ENCODE assay signal across 8 cellular contexts in the genomic region with DNA sequence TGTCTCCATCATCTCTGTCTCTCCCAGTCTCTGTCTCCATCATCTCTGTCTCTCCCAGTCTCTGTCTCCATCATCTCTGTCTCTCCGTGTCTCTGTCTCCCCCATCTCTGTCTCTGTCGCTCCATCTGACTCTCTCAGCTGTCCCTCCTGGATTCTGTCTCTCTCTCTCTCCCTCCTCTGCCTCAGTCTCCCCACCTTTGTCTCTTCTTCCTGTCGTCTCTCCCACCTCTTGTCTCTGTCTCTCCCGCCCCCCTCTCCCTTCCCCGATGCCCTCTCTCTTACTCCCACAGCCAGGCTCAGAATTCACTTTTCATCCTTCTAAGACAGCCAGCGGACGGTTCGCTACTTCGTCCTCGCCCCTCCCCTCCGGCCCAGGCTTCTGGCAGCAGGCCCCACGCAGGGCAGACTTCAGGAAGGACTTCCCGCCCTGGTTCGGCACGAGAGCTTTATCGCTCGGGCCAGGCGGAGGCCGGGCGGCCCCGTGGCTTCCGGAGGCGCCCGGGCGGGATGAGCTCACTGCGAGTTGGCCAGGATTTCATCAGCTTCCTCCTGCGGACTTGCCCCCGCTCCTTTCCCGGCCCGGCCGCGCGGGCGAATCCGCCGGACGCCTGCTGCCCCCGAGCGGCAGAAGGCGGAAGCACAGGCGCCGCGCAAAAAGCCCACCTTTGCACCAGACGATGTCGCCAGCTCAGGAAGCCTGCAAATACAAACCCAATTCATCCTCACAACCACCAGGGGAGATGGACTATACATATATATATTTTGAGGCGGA. TPM values are rescaled to one million over a fixed set of nuclear protein-coding genes. Genes with fewer than 3 reads are reported as not detected.
DNase-seq lines count a peak whose midpoint lies in the region; ATAC-seq, FAIRE-seq and TF ChIP-seq lines count a peak whose summit lies in the region.

No MANE protein-coding gene starts in this region.

- H3K4me1 Mint-ChIP-seq in astrocyte (ENCODE audit: low read depth, unreplicated experiment) = peaks cover 11% of the 10 kb centered on the region

- H3K9ac ChIP-seq in astrocyte (ENCODE audit: low read length) = peak overlapping the region; percentile 86

- no peaks in the 10 kb centered on the region for H3K27me3 ChIP-seq in astrocyte (ENCODE audit: insufficient read depth, low read length)

- H3K27ac ChIP-seq in astrocyte (ENCODE audit: low read depth, low read length) = peak overlapping the region; percentile 79

- H3K4me2 ChIP-seq in astrocyte (ENCODE audit: low read length) = peak overlapping the region; percentile 85

- no peaks in the 10 kb centered on the region for H3K79me2 ChIP-seq in astrocyte (ENCODE audit: insufficient read depth, low read length)

- DNase-seq in NCI-H1694 (lab: John Stamatoyannopoulos, UW) (peak; percentile 79), T-helper 22 cell (ENCODE audit: low read depth) (peak; percentile 77), astrocyte (ENCODE audit: low read depth) (peak; percentile 88), hypothalamus (lab: John Stamatoyannopoulos, UW) (peak in 49 of 51 donors; percentile 20 to 88 (median 72)), sciatic nerve (ENCODE audit: low spot score) (peak; percentile 92)

- H3K9me3 Mint-ChIP-seq in astrocyte (ENCODE audit: unreplicated experiment) = no peaks in the 10 kb centered on the region

- peaks cover 1% of the 10 kb centered on the region for H3K36me3 Mint-ChIP-seq in astrocyte (ENCODE audit: low read depth, unreplicated experiment)

- H3K9me3 ChIP-seq in astrocyte (ENCODE audit: insufficient read depth, low read depth, low read length) = no peaks in the 10 kb centered on the region

- TF ChIP-seq CTCF in GM12872 (IDR thresholded peaks at IDR 0.05; ENCODE audit: insufficient read depth, low read depth, low read length) (peak; percentile 92), astrocyte (IDR thresholded peaks at IDR 0.05; ENCODE audit: insufficient read depth, low read depth, low read length) (peak; percentile 75)

- ATAC-seq in HG02623 (IDR thresholded peaks at IDR 0.05; ENCODE audit: unreplicated experiment) = peak; percentile 56
- ATAC-seq in sciatic nerve = peak; percentile 95
- ATAC-seq in HG02938 (IDR thresholded peaks at IDR 0.05; ENCODE audit: unreplicated experiment) = no peak

- peak overlapping the region; percentile 74 for H3K4me3 Mint-ChIP-seq in astrocyte (ENCODE audit: unreplicated experiment)

- intact Hi-C loops in sciatic nerve (cut with DNase I) = loop anchor here (5.0 kb wide), 1 partner anchor 37 kb away; no protein-coding TSS in a partner anchor

- H3K4me1 ChIP-seq in astrocyte (ENCODE audit: insufficient read depth, low read length) = peaks cover 30% of the 10 kb centered on the region

- peak overlapping the region; percentile 97 for H3K27ac Mint-ChIP-seq in astrocyte (ENCODE audit: unreplicated experiment)

- no peaks in the 10 kb centered on the region for H3K36me3 ChIP-seq in astrocyte (ENCODE audit: insufficient read depth, low read length)

- no peak for FAIRE-seq in astrocyte (lab: Jason Lieb, UNC)

- peak overlapping the region; percentile 29 for H3K4me3 ChIP-seq in astrocyte (ENCODE audit: insufficient read depth, low read depth, low read length)

- H2AFZ ChIP-seq in astrocyte (ENCODE audit: low read depth, low read length) = peak overlapping the region; percentile 54

- no peaks in the 10 kb centered on the region for H4K20me1 ChIP-seq in astrocyte (ENCODE audit: insufficient read depth, low read length)

- no peaks in the 10 kb centered on the region for H3K27me3 Mint-ChIP-seq in astrocyte (ENCODE audit: low read depth, unreplicated experiment)

RNA-seq across cellular contexts. Expression of a gene that starts 12.4 kb away (rescaled TPM):
- 44.6 and 45.5 TPM in 2 replicates for total RNA-seq in astrocyte
- 42.4 TPM for total RNA-seq in sciatic nerve

RNA-seq across cellular contexts. Expression of a gene that starts 13.0 kb away (rescaled TPM):
- total RNA-seq in astrocyte (43.5 and 54.6 TPM in 2 replicates), sciatic nerve (5.4 TPM)

RNA-seq across cellular contexts. Expression of a gene that starts 30.7 kb away (rescaled TPM):
- total RNA-seq in astrocyte (23.6 and 25.7 TPM in 2 replicates), sciatic nerve (28.2 TPM)
